ENCODE assay signal across 23 cellular contexts in the genomic region with DNA sequence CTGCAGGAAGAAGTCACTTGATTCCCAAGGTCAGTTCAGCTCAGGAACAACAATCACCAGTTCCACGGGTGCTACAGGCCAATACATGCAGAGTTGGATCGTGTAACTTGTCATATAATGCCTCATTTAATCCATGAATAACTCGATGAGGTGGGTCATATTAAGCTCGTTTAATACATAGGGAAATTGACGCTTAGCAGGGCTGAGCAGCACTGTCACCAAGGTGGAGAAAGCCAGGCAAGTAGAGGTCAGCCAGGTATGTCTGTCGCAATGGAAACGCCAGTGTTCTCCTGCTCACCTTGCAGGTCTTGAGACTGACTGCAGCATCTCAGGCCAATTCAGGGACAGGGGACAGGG. TPM values are rescaled to one million over a fixed set of nuclear protein-coding genes. Genes with fewer than 3 reads are reported as not detected.
"Had no signal": no experiment of that assay in that cellular context is flagged by ENCODE, and none has a peak within 500 bp of the region (broad histone marks: within the 10 kb centered on the region; RNA-seq: fewer than 3 reads in every experiment).

No MANE protein-coding gene starts in this region.

- FAIRE-seq: K562 had no signal

- DNase-seq: activated CD4-positive, alpha-beta T cell treated with anti-CD3 and anti-CD28 coated beads for 48 hours; activated CD4-positive, alpha-beta T cell treated with anti-CD3 and anti-CD28 coated beads, Interleukin-2, amount 50 U/mL, for 4 hours; activated CD4-positive, CD25-positive, alpha-beta regulatory T cell treated with anti-CD3 and anti-CD28 coated beads, Interleukin-2, amount 50 U/mL, for 72 hours; activated CD8-positive, alpha-beta T cell treated with anti-CD3 and anti-CD28 coated beads, Interleukin-2, amount 10 ng/mL, durations not matched to agents 7 days and 5 days; activated effector memory CD4-positive, alpha-beta T cell treated with anti-CD3 and anti-CD28 coated beads, Interleukin-2, amount 50 U/mL, for 16 hours; activated naive CD4-positive, alpha-beta T cell treated with Interleukin-2 at 50 U/mL for 16 hours; activated naive CD8-positive, alpha-beta T cell treated with anti-CD3 and anti-CD28 coated beads, Interleukin-2, amount 50 U/mL, for 24 hours; activated T-cell treated with anti-CD3 and anti-CD28 coated beads, Interleukin-2, amount 50 U/mL, for 4 hours; amniotic stem cell; body of pancreas; NCI-H1092; NCI-H1930; NCI-H226; NCI-H526 treated with DMSO at 0.1 percent for 48 hours; SIG-M5; T-helper 17 cell; T-helper 9 cell had no signal

- H3K36me3 ChIP-seq: ascending aorta had no signal

- H3K27ac ChIP-seq: ascending aorta, body of pancreas had no signal

- H3K9me3 ChIP-seq: ascending aorta, body of pancreas had no signal

- H3K4me3 ChIP-seq: ascending aorta, body of pancreas, K562 had no signal

- H3K27me3 ChIP-seq: ascending aorta, body of pancreas had no signal

- H3K4me1 ChIP-seq: ascending aorta, body of pancreas had no signal

RNA-seq across cellular contexts. Expression of a gene that starts 52.3 kb away (rescaled TPM):
- total RNA-seq: activated CD8-positive, alpha-beta T cell treated with anti-CD3 and anti-CD28 coated beads, Interleukin-2, amount 10 ng/mL, durations not matched to agents 7 days and 5 days; activated naive CD4-positive, alpha-beta T cell treated with anti-CD3 and anti-CD28 coated beads, Interleukin-2, amount 50 U/mL, for 72 hours; activated T-cell treated with anti-CD3 and anti-CD28 coated beads, Interleukin-2, amount 50 U/mL, for 4 hours; ascending aorta; body of pancreas; K562; NCI-H460; RPMI7951; T-helper 17 cell; WTC11 had no signal
- polyA plus RNA-seq: K562 had no signal
